ENCODE assay signal across 30 cellular contexts in the genomic region with DNA sequence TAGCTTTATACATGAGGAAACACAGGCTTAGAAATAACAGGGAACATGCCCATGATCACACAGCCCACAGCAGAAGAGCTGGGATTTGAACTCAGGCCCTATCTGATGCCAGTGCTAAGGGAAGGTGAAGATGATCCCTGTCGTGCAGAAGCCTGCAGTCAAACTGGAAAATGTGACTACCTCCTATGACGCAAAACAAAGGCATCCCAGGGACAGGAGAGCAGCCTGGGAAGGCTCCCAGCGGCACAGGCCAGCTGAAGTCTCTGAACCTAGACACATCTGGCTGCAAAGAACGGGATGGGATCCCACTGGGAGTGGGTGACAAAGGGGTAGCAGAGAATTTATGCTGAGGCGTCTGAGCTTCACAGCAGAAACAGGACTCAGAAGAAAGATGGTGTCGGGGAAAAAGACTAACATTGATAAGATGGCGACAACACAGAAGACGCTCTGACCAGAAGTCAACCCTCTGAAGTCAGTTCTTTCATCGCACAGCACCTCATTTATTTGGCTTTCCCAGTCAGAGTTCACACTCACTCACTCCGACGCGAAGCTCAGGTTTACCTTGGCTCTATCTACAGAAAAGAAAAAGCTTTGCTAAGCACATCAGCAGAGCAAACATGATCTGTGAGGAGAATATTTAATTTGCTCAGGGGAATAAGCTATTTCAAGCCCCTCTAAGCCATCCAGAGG.
"Had no signal": no experiment of that assay in that cellular context is flagged by ENCODE, and none has a peak within 500 bp of the region (broad histone marks: within the 10 kb centered on the region; RNA-seq: fewer than 3 reads in every experiment).

No MANE protein-coding gene starts in this region.

- H3K36me3 ChIP-seq: adrenal gland had no signal

- H3K27ac Mint-ChIP-seq: activated B cell treated with CpG ODN at 0.5 μM for 24 hours; activated CD4-positive, alpha-beta memory T cell treated with anti-CD3 and anti-CD28 coated beads for 36 hours; activated naive CD4-positive, alpha-beta T cell treated with anti-CD3 and anti-CD28 coated beads for 36 hours; activated T-helper 1 cell treated with anti-CD3 and anti-CD28 coated beads, Interleukin-12 subunit alpha, Interleukin-12 subunit beta, Interleukin-2, Interleukin-4 antibody, amounts not matched to agents 30 ng/mL and 10 ng/mL and 1 ng/mL, durations not matched to agents 14 hours and 24 hours and 36 hours had no signal

- H3K4me1 ChIP-seq: adrenal gland, body of pancreas had no signal

- H3K4me3 ChIP-seq: adrenal gland, body of pancreas, PC-9 had no signal

- H3K4me3 Mint-ChIP-seq: activated B cell treated with CpG ODN at 0.5 μM for 24 hours; activated CD4-positive, alpha-beta memory T cell treated with anti-CD3 and anti-CD28 coated beads for 36 hours; activated naive CD4-positive, alpha-beta T cell treated with anti-CD3 and anti-CD28 coated beads for 36 hours; activated T-cell treated with anti-CD3 and anti-CD28 coated beads, Interleukin-2, amount 50 U/mL, for 4 hours; activated T-helper 1 cell treated with anti-CD3 and anti-CD28 coated beads, Interleukin-12 subunit alpha, Interleukin-12 subunit beta, Interleukin-2, Interleukin-4 antibody, amounts not matched to agents 30 ng/mL and 10 ng/mL and 1 ng/mL, durations not matched to agents 14 hours and 24 hours and 36 hours had no signal

- FAIRE-seq: astrocyte, RCC 7860 had no signal

- DNase-seq: activated B cell treated with CpG ODN at 0.5 μM for 24 hours; activated CD4-positive, alpha-beta memory T cell treated with anti-CD3 and anti-CD28 coated beads for 36 hours; activated CD4-positive, alpha-beta T cell treated with anti-CD3 and anti-CD28 coated beads for 4 hours; activated CD4-positive, alpha-beta T cell treated with anti-CD3 and anti-CD28 coated beads, Interleukin-2, amount 50 U/mL, for 1 hour; activated CD4-positive, CD25-positive, alpha-beta regulatory T cell treated with anti-CD3 and anti-CD28 coated beads, Interleukin-2, amount 50 U/mL, for 72 hours; activated CD8-positive, alpha-beta memory T cell treated with anti-CD3 and anti-CD28 coated beads, Interleukin-2, amount 50 U/mL, for 4 hours; activated gamma-delta T cell treated with Interleukin-2 at 50 U/mL for 16 hours; activated naive CD4-positive, alpha-beta T cell treated with anti-CD3 and anti-CD28 coated beads for 36 hours; activated T-cell treated with anti-CD3 and anti-CD28 coated beads for 4 hours; activated T-cell treated with anti-CD3 and anti-CD28 coated beads, Interleukin-2, amount 50 U/mL, for 4 hours; adrenal gland; body of pancreas; central memory CD4-positive, alpha-beta T cell; NCI-H1105; NCI-H1436; NCI-H1930; NCI-H345; NCI-H524 treated with DMSO at 0.1 percent for 48 hours; PC-9; SW 1271; T-helper 1 cell; T-helper 2 cell; T-helper 9 cell had no signal

- H2AFZ ChIP-seq: PC-9 had no signal

- H3K4me2 ChIP-seq: PC-9 had no signal

- H3K27me3 ChIP-seq: adrenal gland, body of pancreas had no signal

- H3K27ac ChIP-seq: adrenal gland, body of pancreas, PC-9, RWPE1, VCaP had no signal

- H3K4me1 Mint-ChIP-seq: activated B cell treated with CpG ODN at 0.5 μM for 24 hours had no signal

- H3K9me3 ChIP-seq: adrenal gland, body of pancreas had no signal

- ATAC-seq: activated naive CD4-positive, alpha-beta T cell treated with anti-CD3 and anti-CD28 coated beads, Interleukin-2, amount 50 U/mL, for 72 hours; activated T-cell treated with anti-CD3 and anti-CD28 coated beads, Interleukin-2, amount 50 U/mL, for 4 hours; body of pancreas; Right ventricle myocardium inferior had no signal

- H3K9me3 Mint-ChIP-seq: activated B cell treated with CpG ODN at 0.5 μM for 24 hours; activated CD4-positive, alpha-beta memory T cell treated with anti-CD3 and anti-CD28 coated beads for 36 hours; activated naive CD4-positive, alpha-beta T cell treated with anti-CD3 and anti-CD28 coated beads for 36 hours; activated naive CD4-positive, alpha-beta T cell treated with anti-CD3 and anti-CD28 coated beads, Interleukin-2, amount 50 U/mL, for 72 hours; activated T-cell treated with anti-CD3 and anti-CD28 coated beads, Interleukin-2, amount 50 U/mL, for 4 hours; activated T-helper 1 cell treated with anti-CD3 and anti-CD28 coated beads, Interleukin-12 subunit alpha, Interleukin-12 subunit beta, Interleukin-2, Interleukin-4 antibody, amounts not matched to agents 30 ng/mL and 10 ng/mL and 1 ng/mL, durations not matched to agents 14 hours and 24 hours and 36 hours had no signal

- H3K36me3 Mint-ChIP-seq: activated CD4-positive, alpha-beta memory T cell treated with anti-CD3 and anti-CD28 coated beads for 36 hours; activated naive CD4-positive, alpha-beta T cell treated with anti-CD3 and anti-CD28 coated beads, Interleukin-2, amount 50 U/mL, for 72 hours had no signal
